Comparison of ENCODE assay signal across 8 cellular contexts in genomic region chr2:37585295-37585908, GRCh38.
DNase-seq lines count a peak whose midpoint lies in the region; ATAC-seq, FAIRE-seq and TF ChIP-seq lines count a peak whose summit lies in the region.

No MANE protein-coding gene starts in this region.

- POLR2A ChIA-PET in activated CD8-positive, alpha-beta T cell treated with anti-CD3 and anti-CD28 coated beads, Interleukin-2, amount 10 ng/mL, durations not matched to agents 7 days and 5 days (lab: Charles Lee) = interaction anchor here (1.8 to 1.9 kb wide), 2 partner anchors 14 to 39 kb away, joined by 4 to 10 read pairs; no protein-coding TSS in a partner anchor

- no peak for TF ChIP-seq POLR2A in vagina (IDR thresholded peaks at IDR 0.05)

- TF ChIP-seq CTCF in GM10266 (IDR thresholded peaks at IDR 0.05; ENCODE audit: control insufficient read depth, insufficient read depth, low read depth, missing control alignments) (no peak), keratinocyte (optimal IDR thresholded peaks at IDR 0.05 in 1 of 3, IDR thresholded peaks at IDR 0.05 in 1 of 3, conservative IDR thresholded peaks at IDR 0.05 in 1 of 3; ENCODE audit: extremely low read depth in 1 of 3, insufficient read depth in 2 of 3, low read length in 3 of 3) (no peak), vagina (IDR thresholded peaks at IDR 0.05) (no peak)

- CTCF ChIA-PET in activated CD8-positive, alpha-beta T cell treated with anti-CD3 and anti-CD28 coated beads, Interleukin-2, amount 10 ng/mL, durations not matched to agents 7 days and 5 days (lab: Charles Lee) = interaction anchor here (1.0 to 1.8 kb wide), 6 partner anchors 15 to 292 kb away, joined by 3 to 6 read pairs (median 4); no protein-coding TSS in a partner anchor

- peaks cover under 1% of the 10 kb centered on the region for H3K9me3 Mint-ChIP-seq in activated CD8-positive, alpha-beta T cell treated with anti-CD3 and anti-CD28 coated beads, Interleukin-2, amount 10 ng/mL, durations not matched to agents 7 days and 5 days (ENCODE audit: insufficient read depth)

- peak overlapping the region; percentile 61 for H3K4me3 Mint-ChIP-seq in activated CD8-positive, alpha-beta T cell treated with anti-CD3 and anti-CD28 coated beads, Interleukin-2, amount 10 ng/mL, durations not matched to agents 7 days and 5 days

- no peak for FAIRE-seq in keratinocyte (lab: Jason Lieb, UNC)

- no peaks in the 10 kb centered on the region for H3K9me1 ChIP-seq in keratinocyte (ENCODE audit: control insufficient read depth, extremely low read depth, insufficient read depth, low read length)

- DNase-seq in GM10266 (ENCODE audit: extremely low spot score) = peak; percentile 37
- DNase-seq in activated CD8-positive, alpha-beta T cell treated with anti-CD3 and anti-CD28 coated beads, Interleukin-2, amount 10 ng/mL, durations not matched to agents 7 days and 5 days = no peak
- no peak for DNase-seq in keratinocyte (ENCODE audit: low read depth, low spot score)
- no peak for DNase-seq in vagina (ENCODE audit: extremely low spot score in 2 of 2)
- no peak for DNase-seq in MV-4-11 (lab: John Stamatoyannopoulos, UW)
- DNase-seq in substantia nigra (lab: John Stamatoyannopoulos, UW) = no peak
- DNase-seq in Ammon's horn (ENCODE audit: low spot score) = no peak

- dilution Hi-C loops in keratinocyte (cut with MboI; ENCODE audit: extremely low pct_ligation_motif_present, low sequenced_read_pairs) = no loop called here

- ATAC-seq in HG02798 (IDR thresholded peaks at IDR 0.05; ENCODE audit: poor library complexity, unreplicated experiment) = peak; percentile 47
- ATAC-seq in activated CD8-positive, alpha-beta T cell treated with anti-CD3 and anti-CD28 coated beads, Interleukin-2, amount 10 ng/mL, durations not matched to agents 7 days and 5 days = peak; percentile 27

- intact Hi-C loops in vagina (cut with DNase I) = no loop called here

- H3K36me3 Mint-ChIP-seq in activated CD8-positive, alpha-beta T cell treated with anti-CD3 and anti-CD28 coated beads, Interleukin-2, amount 10 ng/mL, durations not matched to agents 7 days and 5 days (ENCODE audit: low read depth) = peaks cover 2% of the 10 kb centered on the region

- H3K9ac ChIP-seq in keratinocyte (ENCODE audit: control insufficient read depth, extremely low read depth, insufficient read depth, low read length) = no peak overlapping the region

- H3K9me3 ChIP-seq in keratinocyte (ENCODE audit: control insufficient read depth, low read depth, low read length) = no peaks in the 10 kb centered on the region
- H3K9me3 ChIP-seq in vagina = no peaks in the 10 kb centered on the region

- H3K4me1 Mint-ChIP-seq in activated CD8-positive, alpha-beta T cell treated with anti-CD3 and anti-CD28 coated beads, Interleukin-2, amount 10 ng/mL, durations not matched to agents 7 days and 5 days (ENCODE audit: low read depth) = peaks cover 79% of the 10 kb centered on the region

- H2AFZ ChIP-seq in keratinocyte (ENCODE audit: control insufficient read depth, low read length) = peak overlapping the region; percentile 64

- peak overlapping the region; percentile 63 for H3K4me2 ChIP-seq in keratinocyte (ENCODE audit: control insufficient read depth, extremely low read depth, insufficient read depth, low read depth, low read length)

- H3K27me3 ChIP-seq in keratinocyte (ENCODE audit: control insufficient read depth, extremely low read depth, insufficient read depth, low read length) = no peaks in the 10 kb centered on the region
- no peaks in the 10 kb centered on the region for H3K27me3 ChIP-seq in vagina

- H3K4me1 ChIP-seq in keratinocyte (ENCODE audit: control insufficient read depth, extremely low read depth, insufficient read depth, low read length) (peaks cover 75% of the 10 kb centered on the region), vagina (peaks cover 75% of the 10 kb centered on the region)

- H3K4me3 ChIP-seq in keratinocyte (ENCODE audit: control insufficient read depth in 2 of 3, extremely low read depth in 1 of 3, insufficient read depth in 2 of 3, low read depth in 1 of 3, low read length in 3 of 3) (peak overlapping the region in 1 of 3 experiments; percentile 9), vagina (no peak overlapping the region)

- peak overlapping the region; percentile 89 for H3K27ac Mint-ChIP-seq in activated CD8-positive, alpha-beta T cell treated with anti-CD3 and anti-CD28 coated beads, Interleukin-2, amount 10 ng/mL, durations not matched to agents 7 days and 5 days

- H3K27me3 Mint-ChIP-seq in activated CD8-positive, alpha-beta T cell treated with anti-CD3 and anti-CD28 coated beads, Interleukin-2, amount 10 ng/mL, durations not matched to agents 7 days and 5 days (ENCODE audit: low read depth) = no peaks in the 10 kb centered on the region

- H4K20me1 ChIP-seq in keratinocyte (ENCODE audit: control insufficient read depth, extremely low read depth, insufficient read depth, low read length) = no peaks in the 10 kb centered on the region

- H3K27ac ChIP-seq in keratinocyte (ENCODE audit: control insufficient read depth, insufficient read depth, low read length) (peak overlapping the region; percentile 80), vagina (peak overlapping the region; percentile 55), substantia nigra (ENCODE audit: low read depth, low read length, poor library complexity, severe bottlenecking) (no peak overlapping the region)

- H3K36me3 ChIP-seq in keratinocyte (ENCODE audit: control insufficient read depth in 2 of 2, extremely low read depth in 1 of 2, insufficient read depth in 2 of 2, low read length in 2 of 2) (no peaks in the 10 kb centered on the region), vagina (no peaks in the 10 kb centered on the region)

- no peaks in the 10 kb centered on the region for H3K79me2 ChIP-seq in keratinocyte (ENCODE audit: control insufficient read depth, insufficient read depth, low read length)
